In genomic region chr21:35390013-35390776, GRCh38 we compare ENCODE assay signal across 11 cellular contexts.
DNase-seq lines count a peak whose midpoint lies in the region; ATAC-seq and TF ChIP-seq lines count a peak whose summit lies in the region.
"Had no signal": no experiment of that assay in that cellular context is flagged by ENCODE, and none has a peak within 500 bp of the region (broad histone marks: within the 10 kb centered on the region; RNA-seq: fewer than 3 reads in every experiment).

No MANE protein-coding gene starts in this region.

- H3K36me3 Mint-ChIP-seq in immature natural killer cell: peaks cover 4 to 12% (median 5%) of the 10 kb centered on the region in 3 donors

- WGBS in psoas muscle, 3 donors: 31 to 50% (median 36%) methylated on average over 5 of the region's 5 CpGs

- DNase-seq in NCI-H2107 (lab: John Stamatoyannopoulos, UW): peak; percentile 37
- no peak for DNase-seq in NCI-H2107 treated with DMSO at 0.1 percent for 48 hours (lab: John Stamatoyannopoulos, UW; ENCODE audit: unreplicated experiment)
- DNase-seq in NCI-H1694 treated with DMSO at 0.1 percent for 48 hours (lab: John Stamatoyannopoulos, UW): peak; percentile 92
- DNase-seq in cardiac fibroblast (ENCODE audit: low read depth in 2 of 2): peak; percentile 50 to 59
- no peak for DNase-seq in psoas muscle
- no peak for DNase-seq in SW480 (ENCODE audit: low spot score)
- no peak for DNase-seq in immature natural killer cell

- no peaks in the 10 kb centered on the region for H3K4me1 Mint-ChIP-seq in immature natural killer cell

- H3K36me3 ChIP-seq in psoas muscle (ENCODE audit: insufficient read depth in 1 of 2, low read depth in 1 of 2): no peaks in the 10 kb centered on the region
- H3K36me3 ChIP-seq: cardiac muscle cell had no signal

- H3K4me1 ChIP-seq in psoas muscle: no peaks in the 10 kb centered on the region
- H3K4me1 ChIP-seq: A549 had no signal

- intact Hi-C loops in psoas muscle (cut with DNase I): loop anchor here in 1 of 2 donors (5.0 kb wide), 1 partner anchor 133 kb away; no protein-coding TSS in a partner anchor

- H3K27me3 Mint-ChIP-seq in immature natural killer cell (ENCODE audit: low read depth in 3 of 3): peaks cover 0 to 2% (median 0%) of the 10 kb centered on the region in 3 donors

- H3K27ac ChIP-seq in psoas muscle: peak overlapping the region; percentile 59
- H3K27ac ChIP-seq: A549, cardiac muscle cell, SK-N-MC had no signal

- ATAC-seq in psoas muscle: peak; percentile 72 to 83 (median 77)
- ATAC-seq in GM21529 (IDR thresholded peaks at IDR 0.05; ENCODE audit: unreplicated experiment): no peak
- ATAC-seq: A549 had no signal

- H3K4me3 ChIP-seq in cardiac fibroblast (replicated peaks in 1 of 2; ENCODE audit: low read depth in 2 of 2, low read length in 2 of 2): no peak overlapping the region
- no peak overlapping the region for H3K4me3 ChIP-seq in psoas muscle
- H3K4me3 ChIP-seq: A549, cardiac muscle cell, SK-N-MC had no signal

- TF ChIP-seq CTCF in cardiac fibroblast (IDR thresholded peaks at IDR 0.05; ENCODE audit: low read depth, low read length): no peak
- no peak for TF ChIP-seq CTCF in psoas muscle (IDR thresholded peaks at IDR 0.05)

- no peak overlapping the region for H3K4me3 Mint-ChIP-seq in immature natural killer cell

- no peak overlapping the region for H3K27ac Mint-ChIP-seq in immature natural killer cell

- H3K27me3 ChIP-seq in psoas muscle (ENCODE audit: insufficient read depth in 3 of 3, low read length in 2 of 3): no peaks in the 10 kb centered on the region

- peaks cover 0 to 6% (median 0%) of the 10 kb centered on the region in 6 donors for H3K9me3 Mint-ChIP-seq in immature natural killer cell

- peaks cover 5% of the 10 kb centered on the region for H3K9me3 ChIP-seq in psoas muscle

Comparison
In these comparisons a context has a peak if more than half of its experiments do, and no peak if none do; other contexts are left out.
1. DNase-seq: peak in NCI-H2107 (single experiment), NCI-H1694 treated with DMSO at 0.1 percent for 48 hours (single experiment) and cardiac fibroblast (2 of 2); none in NCI-H2107 treated with DMSO at 0.1 percent for 48 hours (single experiment), psoas muscle (0 of 2), SW480 (single experiment) and immature natural killer cell (0 of 3).